Comparison of ENCODE assay signal across 8 cellular contexts in the genomic region with DNA sequence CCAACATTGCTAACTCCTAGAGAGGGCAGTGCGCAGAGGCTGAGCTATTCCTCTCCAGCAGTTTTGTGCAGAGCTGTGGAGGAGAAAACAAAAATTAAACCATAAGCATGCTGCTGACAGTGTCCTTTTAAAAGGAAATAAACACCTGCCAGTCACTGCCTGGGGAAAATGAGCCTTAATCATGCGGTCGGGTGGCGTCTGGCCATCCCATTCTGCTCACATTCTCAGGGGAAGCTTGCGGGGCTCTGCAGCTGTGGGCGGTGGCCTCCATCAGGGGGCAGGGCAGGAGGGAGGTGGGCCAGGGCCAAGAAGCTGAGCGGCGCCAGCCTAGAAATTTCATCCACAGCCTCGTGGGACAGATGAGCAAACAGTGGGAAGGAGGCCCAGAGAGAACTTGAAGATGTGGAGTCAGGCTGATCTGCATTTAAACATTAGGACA.
DNase-seq lines count a peak whose midpoint lies in the region; ATAC-seq and TF ChIP-seq lines count a peak whose summit lies in the region.

No MANE protein-coding gene starts in this region.

- intact Hi-C loops in adrenal gland (cut with DNase I) (no loop called here), testis (cut with DNase I; ENCODE audit: low total_unique reads) (no loop called here), Caco-2 (cut with micrococcal nuclease; ENCODE audit: unreplicated experiment) (no loop called here)

- H3K4me3 Mint-ChIP-seq in type B pancreatic cell (no peak overlapping the region), Caco-2 (ENCODE audit: unreplicated experiment) (no peak overlapping the region)

- WGBS in adrenal gland, 4 donors, result 32 to 58% (median 42%) methylated on average over 8 to 9 of the region's 9 CpGs
- 33 to 34% methylated on average over 9 of the region's 9 CpGs for WGBS in testis, 2 donors

- POLR2A ChIA-PET in Caco-2 (lab: Charles Lee), result no interaction called here

- no peaks in the 10 kb centered on the region for H3K36me3 ChIP-seq in adrenal gland (replicated peaks in 1 of 2)
- H3K36me3 ChIP-seq in testis (ENCODE audit: low read depth, missing control alignments), result no peaks in the 10 kb centered on the region
- no peaks in the 10 kb centered on the region for H3K36me3 ChIP-seq in Caco-2 (ENCODE audit: control insufficient read depth, insufficient read depth, low read length)

- H3K27ac ChIP-seq in adrenal gland (peak overlapping the region in 2 of 5 donors; percentile 26 to 42), testis (no peak overlapping the region)

- CTCF ChIA-PET in Caco-2 (lab: Charles Lee), result interaction anchor here (0.6 kb wide), 1 partner anchor 173 kb away, joined by 4 read pairs; no protein-coding TSS in a partner anchor

- DNase-seq in NCI-H1417 (lab: John Stamatoyannopoulos, UW) (peak in 2 of 3 experiments; percentile 41 to 67), NCI-H1417 treated with DMSO at 0.1 percent for 48 hours (lab: John Stamatoyannopoulos, UW) (no peak), adrenal gland (peak; percentile 21 to 65 (median 43)), iPS-NIHi7 (ENCODE audit: extremely low spot score) (peak; percentile 56), testis (peak; percentile 71), type B pancreatic cell (ENCODE audit: extremely low spot score, unreplicated experiment) (no peak), Caco-2 (no peak)

- TF ChIP-seq POLR2A in adrenal gland (IDR thresholded peaks at IDR 0.05) (no peak), testis (IDR thresholded peaks at IDR 0.05) (no peak)

- H3K4me1 ChIP-seq in adrenal gland (replicated peaks in 1 of 2) (peaks cover 0 to 11% of the 10 kb centered on the region in 2 donors), testis (peaks cover 4% of the 10 kb centered on the region), Caco-2 (no peaks in the 10 kb centered on the region)

- no peaks in the 10 kb centered on the region for H3K27me3 ChIP-seq in adrenal gland
- no peaks in the 10 kb centered on the region for H3K27me3 ChIP-seq in testis
- no peaks in the 10 kb centered on the region for H3K27me3 ChIP-seq in Caco-2 (replicated peaks; ENCODE audit: control insufficient read depth, insufficient read depth, low read length)

- TF ChIP-seq CTCF in adrenal gland (IDR thresholded peaks at IDR 0.05) (no peak), testis (IDR thresholded peaks at IDR 0.05) (no peak), type B pancreatic cell (conservative IDR thresholded peaks at IDR 0.05) (no peak), Caco-2 (IDR thresholded peaks at IDR 0.05; ENCODE audit: insufficient read depth in 1 of 2, low read depth in 1 of 2, low read length in 1 of 2, severe bottlenecking in 1 of 2, unreplicated experiment in 1 of 2) (no peak)

- no peak overlapping the region for H3K4me3 ChIP-seq in adrenal gland
- H3K4me3 ChIP-seq in testis, result no peak overlapping the region
- H3K4me3 ChIP-seq in Caco-2 (ENCODE audit: low read depth, low read length), result no peak overlapping the region

- H3K27ac Mint-ChIP-seq in type B pancreatic cell, result no peak overlapping the region
- H3K27ac Mint-ChIP-seq in Caco-2 (ENCODE audit: unreplicated experiment), result no peak overlapping the region

- H3K4me1 Mint-ChIP-seq in type B pancreatic cell (ENCODE audit: unreplicated experiment) (peaks cover 35% of the 10 kb centered on the region), Caco-2 (ENCODE audit: low read depth, unreplicated experiment) (no peaks in the 10 kb centered on the region)

- ATAC-seq in GM18519 (IDR thresholded peaks at IDR 0.05; ENCODE audit: low FRiP score, unreplicated experiment), result no peak

- H3K27me3 Mint-ChIP-seq in type B pancreatic cell (no peaks in the 10 kb centered on the region), Caco-2 (ENCODE audit: insufficient read depth, unreplicated experiment) (peaks cover 14% of the 10 kb centered on the region)

- no TSS peak for BruUV-seq in Caco-2 (replicated peaks; lab: Mats Ljungman, UMichigan)

- H3K9me3 Mint-ChIP-seq in type B pancreatic cell, result no peaks in the 10 kb centered on the region
- no peaks in the 10 kb centered on the region for H3K9me3 Mint-ChIP-seq in Caco-2 (ENCODE audit: unreplicated experiment)

- H3K36me3 Mint-ChIP-seq in type B pancreatic cell (no peaks in the 10 kb centered on the region), Caco-2 (ENCODE audit: insufficient read depth, unreplicated experiment) (no peaks in the 10 kb centered on the region)

- H3K9me3 ChIP-seq in adrenal gland (replicated peaks in 1 of 3) (no peaks in the 10 kb centered on the region), testis (no peaks in the 10 kb centered on the region), Caco-2 (no peaks in the 10 kb centered on the region)

Comparison
In these comparisons a context has a peak if more than half of its experiments do, and no peak if none do; other contexts are left out.
1. DNase-seq: peak in NCI-H1417 (2 of 3), adrenal gland (7 of 7), iPS-NIHi7 (single experiment) and testis (single experiment); none in NCI-H1417 treated with DMSO at 0.1 percent for 48 hours (single experiment), type B pancreatic cell (single experiment) and Caco-2 (0 of 2).